Comparison of ENCODE assay signal across 21 cellular contexts in genomic region chr10:52525761-52526160, GRCh38.
A peak's percentile ranks its signal among the peaks of the same experiment; 100 is the strongest.
DNase-seq lines count a peak whose midpoint lies in the region; ATAC-seq, FAIRE-seq and TF ChIP-seq lines count a peak whose summit lies in the region.
"Had no signal": no experiment of that assay in that cellular context is flagged by ENCODE, and none has a peak within 500 bp of the region (broad histone marks: within the 10 kb centered on the region; RNA-seq: fewer than 3 reads in every experiment).

No MANE protein-coding gene starts in this region.

- no peaks in the 10 kb centered on the region for H3K36me3 Mint-ChIP-seq in endothelial cell (ENCODE audit: low read depth, unreplicated experiment)
- H3K36me3 Mint-ChIP-seq: CD8-positive, alpha-beta T cell had no signal

- no peaks in the 10 kb centered on the region for H3K79me2 ChIP-seq in fibroblast of lung (ENCODE audit: control insufficient read depth, insufficient read depth, low read length)

- no peak for FAIRE-seq in D721Med (lab: Jason Lieb, UNC)

- no peaks in the 10 kb centered on the region for H3K4me1 Mint-ChIP-seq in endothelial cell (ENCODE audit: unreplicated experiment)
- H3K4me1 Mint-ChIP-seq: activated B cell treated with CpG ODN at 0.5 μM for 24 hours; stimulated activated naive CD8-positive, alpha-beta T cell treated with anti-CD3 and anti-CD28 coated beads, Interleukin-15, amount 100 ng/mL, for 72 hours had no signal

- peak; percentile 35 for DNase-seq in GM03348 (ENCODE audit: low spot score)
- DNase-seq in fibroblast of lung (ENCODE audit: low read depth in 2 of 2) = peak; percentile 64 to 81
- no peak for DNase-seq in activated CD4-positive, alpha-beta T cell treated with anti-CD3 and anti-CD28 coated beads for 1 hour
- no peak for DNase-seq in NCI-H510A treated with DMSO at 0.1 percent for 48 hours (lab: John Stamatoyannopoulos, UW)
- DNase-seq in endothelial cell (ENCODE audit: low spot score) = no peak
- no peak for DNase-seq in D721Med (ENCODE audit: insufficient read length, low spot score)
- DNase-seq: activated B cell treated with CpG ODN at 0.5 μM for 24 hours; activated gamma-delta T cell; caudate nucleus; CD8-positive, alpha-beta T cell; heart right ventricle; Karpas-422; NCI-H187; NCI-H526; Peyer's patch; stimulated activated naive CD8-positive, alpha-beta T cell treated with anti-CD3 and anti-CD28 coated beads, Interleukin-15, amount 100 ng/mL, for 72 hours; T-helper 1 cell; uterus had no signal

- H3K4me3 Mint-ChIP-seq in endothelial cell (ENCODE audit: unreplicated experiment) = no peak overlapping the region
- H3K4me3 Mint-ChIP-seq: activated B cell treated with CpG ODN at 0.5 μM for 24 hours; CD8-positive, alpha-beta T cell; stimulated activated naive CD8-positive, alpha-beta T cell treated with anti-CD3 and anti-CD28 coated beads, Interleukin-15, amount 100 ng/mL, for 72 hours had no signal

- no peak overlapping the region for H3K9ac ChIP-seq in fibroblast of lung (ENCODE audit: insufficient read depth, low read length)
- H3K9ac ChIP-seq in skeletal muscle satellite cell (ENCODE audit: low read depth, low read length) = peak overlapping the region; percentile 64

- no peak overlapping the region for H3K4me3 ChIP-seq in fibroblast of lung (replicated peaks in 1 of 4; ENCODE audit: control extremely low read depth in 1 of 4, insufficient read depth in 1 of 4, low read depth in 3 of 4, low read length in 4 of 4)
- no peak overlapping the region for H3K4me3 ChIP-seq in skeletal muscle satellite cell (ENCODE audit: low read length)
- H3K4me3 ChIP-seq: heart right ventricle, Peyer's patch, uterus had no signal

- H3K27me3 ChIP-seq in fibroblast of lung (ENCODE audit: control insufficient read depth, insufficient read depth, low read length) (no peaks in the 10 kb centered on the region), skeletal muscle satellite cell (ENCODE audit: control insufficient read depth, insufficient read depth, low read length) (no peaks in the 10 kb centered on the region)
- H3K27me3 ChIP-seq: Peyer's patch had no signal

- H3K4me1 ChIP-seq in fibroblast of lung (ENCODE audit: control insufficient read depth, extremely low read depth, insufficient read depth, low read length) (peaks cover 8% of the 10 kb centered on the region), skeletal muscle satellite cell (ENCODE audit: control insufficient read depth, insufficient read depth, low read length) (peaks cover 41% of the 10 kb centered on the region)
- H3K4me1 ChIP-seq: heart right ventricle, Peyer's patch, uterus had no signal

- peak overlapping the region; percentile 48 for H3K4me2 ChIP-seq in fibroblast of lung (ENCODE audit: extremely low read depth, insufficient read depth, low read length)
- peak overlapping the region; percentile 66 for H3K4me2 ChIP-seq in skeletal muscle satellite cell (ENCODE audit: low read length)

- H3K36me3 ChIP-seq in fibroblast of lung (ENCODE audit: control insufficient read depth, insufficient read depth, low read length) (no peaks in the 10 kb centered on the region), skeletal muscle satellite cell (ENCODE audit: insufficient read depth, low read length) (no peaks in the 10 kb centered on the region)
- H3K36me3 ChIP-seq: heart right ventricle, Peyer's patch, uterus had no signal

- H3K27ac ChIP-seq in fibroblast of lung (ENCODE audit: insufficient read depth, low read length) = no peak overlapping the region
- H3K27ac ChIP-seq: heart right ventricle, Peyer's patch, uterus had no signal

- peak; percentile 87 for ATAC-seq in SK-N-SH treated with all-trans-retinoic acid at 6 μM for 48 hours
- ATAC-seq: CD8-positive, alpha-beta T cell; heart right ventricle; stimulated activated naive CD8-positive, alpha-beta T cell treated with anti-CD3 and anti-CD28 coated beads, Interleukin-15, amount 100 ng/mL, for 72 hours had no signal

- H3K27ac Mint-ChIP-seq in endothelial cell (ENCODE audit: unreplicated experiment) = no peak overlapping the region
- H3K27ac Mint-ChIP-seq: activated B cell treated with CpG ODN at 0.5 μM for 24 hours; CD8-positive, alpha-beta T cell; progenitor cell of endocrine pancreas; stimulated activated naive CD8-positive, alpha-beta T cell treated with anti-CD3 and anti-CD28 coated beads, Interleukin-15, amount 100 ng/mL, for 72 hours had no signal

- H3K9me3 Mint-ChIP-seq in endothelial cell (ENCODE audit: unreplicated experiment) = no peaks in the 10 kb centered on the region
- H3K9me3 Mint-ChIP-seq: activated B cell treated with CpG ODN at 0.5 μM for 24 hours had no signal

- no peaks in the 10 kb centered on the region for H4K20me1 ChIP-seq in fibroblast of lung (ENCODE audit: control insufficient read depth, extremely low read depth, insufficient read depth, low read length)

- TF ChIP-seq CTCF in fibroblast of lung (conservative IDR thresholded peaks at IDR 0.05 in 1 of 2, IDR thresholded peaks at IDR 0.05 in 1 of 2; ENCODE audit: low read depth in 1 of 2, low read length in 2 of 2) (no peak), endothelial cell (IDR thresholded peaks at IDR 0.05; ENCODE audit: unreplicated experiment) (no peak), D721Med (IDR thresholded peaks at IDR 0.05; ENCODE audit: insufficient read depth, missing control alignments) (no peak)

- no peaks in the 10 kb centered on the region for H3K9me3 ChIP-seq in fibroblast of lung (ENCODE audit: control insufficient read depth, insufficient read depth, low read depth, low read length)
- H3K9me3 ChIP-seq in skeletal muscle satellite cell (replicated peaks; ENCODE audit: low read length) = no peaks in the 10 kb centered on the region
- H3K9me3 ChIP-seq: heart right ventricle, Peyer's patch, uterus had no signal

- no peak overlapping the region for H2AFZ ChIP-seq in fibroblast of lung (ENCODE audit: low read length)

- no peaks in the 10 kb centered on the region for H3K27me3 Mint-ChIP-seq in endothelial cell (ENCODE audit: unreplicated experiment)
- H3K27me3 Mint-ChIP-seq: activated B cell treated with CpG ODN at 0.5 μM for 24 hours; progenitor cell of endocrine pancreas; stimulated activated naive CD8-positive, alpha-beta T cell treated with anti-CD3 and anti-CD28 coated beads, Interleukin-15, amount 100 ng/mL, for 72 hours had no signal

TF ChIP-seq in SK-N-SH treated with all-trans-retinoic acid at 6 μM for 48 hours, 23 proteins besides CTCF, POLR2A, EP300 and RAD21 (continues in another document):
- TF ChIP-seq ESRRG (CRISPR knock-in tag; IDR thresholded peaks at IDR 0.05) = no peak
- TF ChIP-seq ZNF8 (CRISPR knock-in tag; IDR thresholded peaks at IDR 0.05) = no peak
- TF ChIP-seq BACH2 (CRISPR knock-in tag; IDR thresholded peaks at IDR 0.05; ENCODE audit: borderline replicate concordance) = no peak
- no peak for TF ChIP-seq ZFP3 (CRISPR knock-in tag; IDR thresholded peaks at IDR 0.05)
- TF ChIP-seq, protein P1, sequence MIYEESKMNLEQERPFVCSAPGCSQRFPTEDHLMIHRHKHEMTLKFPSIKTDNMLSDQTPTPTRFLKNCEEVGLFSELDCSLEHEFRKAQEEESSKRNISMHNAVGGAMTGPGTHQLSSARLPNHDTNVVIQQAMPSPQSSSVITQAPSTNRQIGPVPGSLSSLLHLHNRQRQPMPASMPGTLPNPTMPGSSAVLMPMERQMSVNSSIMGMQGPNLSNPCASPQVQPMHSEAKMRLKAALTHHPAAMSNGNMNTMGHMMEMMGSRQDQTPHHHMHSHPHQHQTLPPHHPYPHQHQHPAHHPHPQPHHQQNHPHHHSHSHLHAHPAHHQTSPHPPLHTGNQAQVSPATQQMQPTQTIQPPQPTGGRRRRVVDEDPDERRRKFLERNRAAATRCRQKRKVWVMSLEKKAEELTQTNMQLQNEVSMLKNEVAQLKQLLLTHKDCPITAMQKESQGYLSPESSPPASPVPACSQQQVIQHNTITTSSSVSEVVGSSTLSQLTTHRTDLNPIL (CRISPR knock-in tag; IDR thresholded peaks at IDR 0.05; ENCODE audit: low read depth) = no peak
- no peak for TF ChIP-seq TOX (CRISPR knock-in tag; IDR thresholded peaks at IDR 0.05; ENCODE audit: borderline replicate concordance)
- TF ChIP-seq, protein P2, sequence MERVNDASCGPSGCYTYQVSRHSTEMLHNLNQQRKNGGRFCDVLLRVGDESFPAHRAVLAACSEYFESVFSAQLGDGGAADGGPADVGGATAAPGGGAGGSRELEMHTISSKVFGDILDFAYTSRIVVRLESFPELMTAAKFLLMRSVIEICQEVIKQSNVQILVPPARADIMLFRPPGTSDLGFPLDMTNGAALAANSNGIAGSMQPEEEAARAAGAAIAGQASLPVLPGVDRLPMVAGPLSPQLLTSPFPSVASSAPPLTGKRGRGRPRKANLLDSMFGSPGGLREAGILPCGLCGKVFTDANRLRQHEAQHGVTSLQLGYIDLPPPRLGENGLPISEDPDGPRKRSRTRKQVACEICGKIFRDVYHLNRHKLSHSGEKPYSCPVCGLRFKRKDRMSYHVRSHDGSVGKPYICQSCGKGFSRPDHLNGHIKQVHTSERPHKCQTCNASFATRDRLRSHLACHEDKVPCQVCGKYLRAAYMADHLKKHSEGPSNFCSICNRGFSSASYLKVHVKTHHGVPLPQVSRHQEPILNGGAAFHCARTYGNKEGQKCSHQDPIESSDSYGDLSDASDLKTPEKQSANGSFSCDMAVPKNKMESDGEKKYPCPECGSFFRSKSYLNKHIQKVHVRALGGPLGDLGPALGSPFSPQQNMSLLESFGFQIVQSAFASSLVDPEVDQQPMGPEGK (CRISPR knock-in tag; IDR thresholded peaks at IDR 0.05; ENCODE audit: borderline replicate concordance) = no peak
- TF ChIP-seq, protein P3, sequence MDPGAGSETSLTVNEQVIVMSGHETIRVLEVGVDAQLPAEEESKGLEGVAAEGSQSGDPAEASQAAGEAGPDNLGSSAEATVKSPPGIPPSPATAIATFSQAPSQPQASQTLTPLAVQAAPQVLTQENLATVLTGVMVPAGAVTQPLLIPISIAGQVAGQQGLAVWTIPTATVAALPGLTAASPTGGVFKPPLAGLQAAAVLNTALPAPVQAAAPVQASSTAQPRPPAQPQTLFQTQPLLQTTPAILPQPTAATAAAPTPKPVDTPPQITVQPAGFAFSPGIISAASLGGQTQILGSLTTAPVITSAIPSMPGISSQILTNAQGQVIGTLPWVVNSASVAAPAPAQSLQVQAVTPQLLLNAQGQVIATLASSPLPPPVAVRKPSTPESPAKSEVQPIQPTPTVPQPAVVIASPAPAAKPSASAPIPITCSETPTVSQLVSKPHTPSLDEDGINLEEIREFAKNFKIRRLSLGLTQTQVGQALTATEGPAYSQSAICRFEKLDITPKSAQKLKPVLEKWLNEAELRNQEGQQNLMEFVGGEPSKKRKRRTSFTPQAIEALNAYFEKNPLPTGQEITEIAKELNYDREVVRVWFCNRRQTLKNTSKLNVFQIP (CRISPR knock-in tag; IDR thresholded peaks at IDR 0.05; ENCODE audit: borderline replicate concordance, low read depth) = no peak
- no peak for TF ChIP-seq ZNF70 (CRISPR knock-in tag; IDR thresholded peaks at IDR 0.05)
- TF ChIP-seq SNAI2 (CRISPR knock-in tag; IDR thresholded peaks at IDR 0.05) = no peak
- no peak for TF ChIP-seq PPARA (CRISPR knock-in tag; IDR thresholded peaks at IDR 0.05; ENCODE audit: borderline replicate concordance)
- TF ChIP-seq ZFP30 (CRISPR knock-in tag; IDR thresholded peaks at IDR 0.05) = no peak

Comparison
In these comparisons a context has a peak if more than half of its experiments do, and no peak if none do; other contexts are left out.
1. DNase-seq: peak in GM03348 (single experiment) and fibroblast of lung (2 of 2); none in activated CD4-positive, alpha-beta T cell treated with anti-CD3 and anti-CD28 coated beads for 1 hour (single experiment), NCI-H510A treated with DMSO at 0.1 percent for 48 hours (single experiment), endothelial cell (single experiment) and D721Med (single experiment).